Comparison of ENCODE assay signal across 11 cellular contexts in genomic region chr1:156610072-156610471, GRCh38. TPM values are rescaled to one million over a fixed set of nuclear protein-coding genes. Genes with fewer than 3 reads are reported as not detected.
"Had no signal": no experiment of that assay in that cellular context is flagged by ENCODE, and none has a peak within 500 bp of the region (broad histone marks: within the 10 kb centered on the region; RNA-seq: fewer than 3 reads in every experiment).

No MANE protein-coding gene starts in this region.

RNA-seq across cellular contexts. Expression of gene HAPLN2, which starts 9.1 kb away (rescaled TPM):
- total RNA-seq: PC-9, RPMI7951, SJSA1, SK-MEL-5 had no signal

RNA-seq across cellular contexts. Expression of gene TTC24, which starts 30.5 kb away (rescaled TPM):
- total RNA-seq: PC-3, PC-9, Peyer's patch, Right ventricle myocardium inferior, Right ventricle myocardium superior, RPMI7951, SJCRH30, SJSA1, SK-MEL-5 had no signal
- polyA plus RNA-seq: SK-N-SH had no signal

RNA-seq across cellular contexts. Expression of gene BCAN, which starts 31.8 kb away (rescaled TPM):
- total RNA-seq: OCI-LY7, PC-3, PC-9, SJCRH30, SJSA1 had no signal
